Comparison of ENCODE assay signal across 15 cellular contexts in the genomic region with DNA sequence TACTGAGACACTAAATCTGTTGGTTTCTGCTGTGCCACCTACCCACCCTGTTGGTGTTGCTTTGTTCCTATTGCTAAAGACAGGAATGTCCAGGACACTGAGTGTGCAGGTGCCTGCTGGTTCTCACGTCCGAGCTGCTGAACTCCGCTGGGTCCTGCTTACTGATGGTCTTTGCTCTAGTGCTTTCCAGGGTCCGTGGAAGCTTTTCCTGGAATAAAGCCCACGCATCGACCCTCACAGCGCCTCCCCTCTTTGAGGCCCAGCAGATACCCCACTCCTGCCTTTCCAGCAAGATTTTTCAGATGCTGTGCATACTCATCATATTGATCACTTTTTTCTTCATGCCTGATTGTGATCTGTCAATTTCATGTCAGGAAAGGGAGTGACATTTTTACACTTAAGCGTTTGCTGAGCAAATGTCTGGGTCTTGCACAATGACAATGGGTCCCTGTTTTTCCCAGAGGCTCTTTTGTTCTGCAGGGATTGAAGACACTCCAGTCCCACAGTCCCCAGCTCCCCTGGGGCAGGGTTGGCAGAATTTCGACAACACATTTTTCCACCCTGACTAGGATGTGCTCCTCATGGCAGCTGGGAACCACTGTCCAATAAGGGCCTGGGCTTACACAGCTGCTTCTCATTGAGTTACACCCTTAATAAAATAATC. TPM values are rescaled to one million over a fixed set of nuclear protein-coding genes. Genes with fewer than 3 reads are reported as not detected.
A peak's percentile ranks its signal among the peaks of the same experiment; 100 is the strongest.
DNase-seq lines count a peak whose midpoint lies in the region; ATAC-seq and TF ChIP-seq lines count a peak whose summit lies in the region.
"Had no signal": no experiment of that assay in that cellular context is flagged by ENCODE, and none has a peak within 500 bp of the region (broad histone marks: within the 10 kb centered on the region; RNA-seq: fewer than 3 reads in every experiment).

No MANE protein-coding gene starts in this region.

- H3K36me3 ChIP-seq in smooth muscle cell (ENCODE audit: low read depth) = no peaks in the 10 kb centered on the region
- no peaks in the 10 kb centered on the region for H3K36me3 ChIP-seq in CD4-positive, alpha-beta memory T cell (ENCODE audit: insufficient read depth, low read length)
- H3K36me3 ChIP-seq: BLaER1 treated with 17β-estradiol and CSF1 and Interleukin-3, amounts not matched to agents 10 nM and 100 nM; lower lobe of right lung; vagina had no signal

- no peak overlapping the region for H3K4me3 Mint-ChIP-seq in CD4-positive, alpha-beta memory T cell
- H3K4me3 Mint-ChIP-seq in naive thymus-derived CD8-positive, alpha-beta T cell = no peak overlapping the region
- H3K4me3 Mint-ChIP-seq: activated B cell treated with CpG ODN at 0.5 μM for 24 hours had no signal

- no peaks in the 10 kb centered on the region for H3K36me3 Mint-ChIP-seq in CD4-positive, alpha-beta memory T cell
- H3K36me3 Mint-ChIP-seq in naive thymus-derived CD8-positive, alpha-beta T cell = no peaks in the 10 kb centered on the region

- peaks cover 3 to 6% (median 5%) of the 10 kb centered on the region in 4 donors for H3K4me1 Mint-ChIP-seq in CD4-positive, alpha-beta memory T cell
- peaks cover 0 to 8% (median 5%) of the 10 kb centered on the region in 4 donors for H3K4me1 Mint-ChIP-seq in naive thymus-derived CD8-positive, alpha-beta T cell

- no peak for TF ChIP-seq CTCF in smooth muscle cell (IDR thresholded peaks at IDR 0.05; ENCODE audit: borderline replicate concordance, insufficient read depth, poor library complexity, severe bottlenecking)

- no peak overlapping the region for H2AFZ ChIP-seq in smooth muscle cell (ENCODE audit: low read depth)

- H3F3A ChIP-seq in smooth muscle cell (ENCODE audit: low read depth) = no peaks in the 10 kb centered on the region

- CTCF ChIA-PET in CD4-positive, alpha-beta memory T cell (lab: Charles Lee; ENCODE audit: partially characterized antibody) = no interaction called here

- no peaks in the 10 kb centered on the region for H3K27me3 ChIP-seq in smooth muscle cell (ENCODE audit: low read depth)
- H3K27me3 ChIP-seq in CD4-positive, alpha-beta memory T cell (ENCODE audit: insufficient read depth, low read length) = no peaks in the 10 kb centered on the region
- H3K27me3 ChIP-seq: BLaER1 treated with 17β-estradiol and CSF1 and Interleukin-3, amounts not matched to agents 10 nM and 100 nM; vagina had no signal

- POLR2A ChIA-PET in CD4-positive, alpha-beta memory T cell (lab: Charles Lee; ENCODE audit: partially characterized antibody) = no interaction called here
- POLR2A ChIA-PET in naive thymus-derived CD8-positive, alpha-beta T cell (lab: Charles Lee) = no interaction called here

- no peaks in the 10 kb centered on the region for H3K9me3 ChIP-seq in smooth muscle cell (replicated peaks; ENCODE audit: low read depth)
- no peaks in the 10 kb centered on the region for H3K9me3 ChIP-seq in CD4-positive, alpha-beta memory T cell (ENCODE audit: control insufficient read depth in 1 of 2, low read length in 2 of 2)
- H3K9me3 ChIP-seq: BLaER1 treated with 17β-estradiol and CSF1 and Interleukin-3, amounts not matched to agents 10 nM and 100 nM; lower lobe of right lung; vagina had no signal

- no peaks in the 10 kb centered on the region for H3K4me1 ChIP-seq in smooth muscle cell (ENCODE audit: low read depth)
- peaks cover 9% of the 10 kb centered on the region for H3K4me1 ChIP-seq in CD4-positive, alpha-beta memory T cell (ENCODE audit: insufficient read depth, low read length)

- peak overlapping the region in 1 of 7 donors; percentile 43 for H3K27ac Mint-ChIP-seq in CD4-positive, alpha-beta memory T cell
- H3K27ac Mint-ChIP-seq in naive thymus-derived CD8-positive, alpha-beta T cell = no peak overlapping the region
- H3K27ac Mint-ChIP-seq: activated B cell treated with CpG ODN at 0.5 μM for 24 hours had no signal

- no peaks in the 10 kb centered on the region for H4K20me1 ChIP-seq in smooth muscle cell (ENCODE audit: low read depth)
- H4K20me1 ChIP-seq: BLaER1 treated with 17β-estradiol and CSF1 and Interleukin-3, amounts not matched to agents 10 nM and 100 nM had no signal

- no peaks in the 10 kb centered on the region for H3K27me3 Mint-ChIP-seq in CD4-positive, alpha-beta memory T cell
- peaks cover 0 to 4% (median 0%) of the 10 kb centered on the region in 5 donors for H3K27me3 Mint-ChIP-seq in naive thymus-derived CD8-positive, alpha-beta T cell
- H3K27me3 Mint-ChIP-seq: activated B cell treated with CpG ODN at 0.5 μM for 24 hours had no signal

- peak; percentile 85 for DNase-seq in AG08396 (ENCODE audit: low spot score)
- peak; percentile 57 for DNase-seq in LHCN-M2 (ENCODE audit: low read depth)
- peak; percentile 69 for DNase-seq in myocyte (ENCODE audit: low read depth)
- no peak for DNase-seq in smooth muscle cell (lab: John Stamatoyannopoulos, UW; ENCODE audit: unreplicated experiment)
- DNase-seq in CD4-positive, alpha-beta memory T cell = no peak
- no peak for DNase-seq in naive thymus-derived CD8-positive, alpha-beta T cell
- no peak for DNase-seq in stimulated activated CD8-positive, alpha-beta memory T cell treated with anti-CD3 and anti-CD28 coated beads, Interleukin-4, amount 100 ng/mL, for 48 hours
- DNase-seq: activated B cell treated with CpG ODN at 0.5 μM for 24 hours; effector CD8-positive, alpha-beta T cell; lower lobe of right lung; NCI-H1694 treated with DMSO at 0.1 percent for 48 hours had no signal

- ATAC-seq in naive thymus-derived CD8-positive, alpha-beta T cell = no peak
- ATAC-seq: K562 had no signal

- H3K4me2 ChIP-seq in smooth muscle cell = no peak overlapping the region
- H3K4me2 ChIP-seq: BLaER1 treated with 17β-estradiol and CSF1 and Interleukin-3, amounts not matched to agents 10 nM and 100 nM had no signal

- H3K4me3 ChIP-seq in smooth muscle cell = no peak overlapping the region
- H3K4me3 ChIP-seq in CD4-positive, alpha-beta memory T cell (ENCODE audit: low read length in 2 of 2) = no peak overlapping the region
- H3K4me3 ChIP-seq: BLaER1 treated with 17β-estradiol and CSF1 and Interleukin-3, amounts not matched to agents 10 nM and 100 nM; K562; lower lobe of right lung; vagina had no signal

- H3K79me2 ChIP-seq in smooth muscle cell (ENCODE audit: low read depth) = no peaks in the 10 kb centered on the region

- H3K9me3 Mint-ChIP-seq in CD4-positive, alpha-beta memory T cell = peaks cover 0 to 1% (median 0%) of the 10 kb centered on the region in 8 donors
- no peaks in the 10 kb centered on the region for H3K9me3 Mint-ChIP-seq in naive thymus-derived CD8-positive, alpha-beta T cell
- H3K9me3 Mint-ChIP-seq: activated B cell treated with CpG ODN at 0.5 μM for 24 hours had no signal

- H3K27ac ChIP-seq in cingulate gyrus (ENCODE audit: low read depth, low read length) = peak overlapping the region; percentile 6
- H3K27ac ChIP-seq in smooth muscle cell (ENCODE audit: low read depth) = no peak overlapping the region
- H3K27ac ChIP-seq in CD4-positive, alpha-beta memory T cell (ENCODE audit: low read depth, low read length) = no peak overlapping the region
- H3K27ac ChIP-seq: BLaER1 treated with 17β-estradiol and CSF1 and Interleukin-3, amounts not matched to agents 10 nM and 100 nM; lower lobe of right lung; vagina had no signal

- WGBS in smooth muscle cell (ENCODE audit: low lambda C conversion rate) = 81% methylated on average over 9 of the region's 9 CpGs

- intact Hi-C loops in CD4-positive, alpha-beta memory T cell (cut with micrococcal nuclease) = no loop called here

- H3K9ac ChIP-seq in smooth muscle cell (ENCODE audit: low read depth) = no peak overlapping the region
- H3K9ac ChIP-seq: BLaER1 treated with 17β-estradiol and CSF1 and Interleukin-3, amounts not matched to agents 10 nM and 100 nM had no signal

RNA-seq across cellular contexts. Expression of a gene that starts 14.6 kb away (rescaled TPM):
- total RNA-seq in LHCN-M2 (2014; rRNA removed) (not detected in 2 replicates), myocyte (not detected in 2 replicates), smooth muscle cell (not detected in 2 replicates)
- polyA plus RNA-seq in LHCN-M2 (2012) = not detected
- not detected for polyA plus RNA-seq in myocyte (2012)
- 0.78 TPM in 1 of 2 replicates, not detected in the other for polyA plus RNA-seq in smooth muscle cell
- not detected for total RNA-seq in CD4-positive, alpha-beta memory T cell
- polyA plus RNA-seq in CD4-positive, alpha-beta memory T cell = not detected
- not detected for total RNA-seq in naive thymus-derived CD8-positive, alpha-beta T cell
- polyA plus RNA-seq in naive thymus-derived CD8-positive, alpha-beta T cell = not detected
- total RNA-seq: activated B cell treated with CpG ODN at 0.5 μM for 24 hours, K562, lower lobe of right lung, vagina had no signal
- polyA plus RNA-seq: K562 had no signal

Comparison
In these comparisons a context has a peak if more than half of its experiments do, and no peak if none do; other contexts are left out.
1. DNase-seq: peak in AG08396 (single experiment), LHCN-M2 (single experiment) and myocyte (single experiment); none in smooth muscle cell (single experiment), CD4-positive, alpha-beta memory T cell (0 of 5), naive thymus-derived CD8-positive, alpha-beta T cell (0 of 10) and stimulated activated CD8-positive, alpha-beta memory T cell treated with anti-CD3 and anti-CD28 coated beads, Interleukin-4, amount 100 ng/mL, for 48 hours (single experiment).